9 cellular contexts compared by ENCODE assay signal in genomic region chr11:36454991-36455611, GRCh38. TPM values are rescaled to one million over a fixed set of nuclear protein-coding genes. Genes with fewer than 3 reads are reported as not detected.
DNase-seq lines count a peak whose midpoint lies in the region; ATAC-seq and TF ChIP-seq lines count a peak whose summit lies in the region.
"Had no signal": no experiment of that assay in that cellular context is flagged by ENCODE, and none has a peak within 500 bp of the region (broad histone marks: within the 10 kb centered on the region; RNA-seq: fewer than 3 reads in every experiment).

No MANE protein-coding gene starts in this region.

- peaks cover 0 to 3% (median 0%) of the 10 kb centered on the region in 3 experiments; a peak in 1 of 7 replicates for H3K36me3 Mint-ChIP-seq in H9 (ENCODE audit: insufficient read depth in 1 of 3, low read depth in 3 of 3)

- H3K4me2 ChIP-seq in H9 (ENCODE audit: insufficient read depth, insufficient read length, low read length), result no peak overlapping the region
- peak overlapping the region; percentile 10; the same call in 1 of the 2 replicates for H3K4me2 ChIP-seq in SK-N-SH

- POLR2A ChIA-PET in SK-N-SH (lab: Yijun Ruan, JAX), result no interaction called here

- no peak overlapping the region for H2BK15ac ChIP-seq in H9 (ENCODE audit: low read depth, low read length)

- no peak overlapping the region for H3K56ac ChIP-seq in H9 (ENCODE audit: insufficient read length, low read depth, low read length)

- no peaks in the 10 kb centered on the region for H3K79me1 ChIP-seq in H9 (ENCODE audit: insufficient read depth, low read depth, low read length, poor library complexity, severe bottlenecking)

- no peaks in the 10 kb centered on the region; the same call in 1 of the 2 replicates for H3K27me3 Mint-ChIP-seq in H9 (ENCODE audit: low read depth)

- H3K79me2 ChIP-seq in H9 (ENCODE audit: insufficient read depth, low read length) (no peaks in the 10 kb centered on the region), SK-N-SH (ENCODE audit: insufficient read depth) (no peaks in the 10 kb centered on the region)

- peaks cover 31 to 33% of the 10 kb centered on the region in 2 experiments for H3K4me1 Mint-ChIP-seq in H9

- no peak overlapping the region for H4K5ac ChIP-seq in H9 (ENCODE audit: insufficient read length, low read depth, low read length)

- H3K9me2 ChIP-seq in SK-N-SH, result no peaks in the 10 kb centered on the region

- H3T11ph ChIP-seq in H9 (ENCODE audit: low read length), result no peak overlapping the region

- H3K4me1 ChIP-seq in H9 (ENCODE audit: insufficient read depth, low read length), result no peaks in the 10 kb centered on the region; the same call in 1 of the 2 replicates
- H3K4me1 ChIP-seq in SK-N-SH (ENCODE audit: control insufficient read depth in 1 of 2, insufficient read depth in 2 of 2, low read depth in 1 of 2, low read length in 1 of 2), result peaks cover 7 to 39% of the 10 kb centered on the region in 2 experiments
- H3K4me1 ChIP-seq in left ventricle myocardium inferior, result peaks cover 57% of the 10 kb centered on the region
- peaks cover 24 to 52% (median 34%) of the 10 kb centered on the region in 3 donors for H3K4me1 ChIP-seq in skeletal muscle tissue (ENCODE audit: control insufficient read depth in 3 of 3, insufficient read depth in 3 of 3, low read length in 3 of 3)

- H3K4me3 ChIP-seq in SK-N-SH (ENCODE audit: low read depth in 2 of 2, low read length in 1 of 2) (no peak overlapping the region), left ventricle myocardium inferior (no peak overlapping the region), skeletal muscle tissue (ENCODE audit: low read length in 3 of 3) (no peak overlapping the region)

- no peaks in the 10 kb centered on the region for H3K9me3 ChIP-seq in H9 (ENCODE audit: control insufficient read depth, low read depth, low read length)
- no peaks in the 10 kb centered on the region for H3K9me3 ChIP-seq in SK-N-SH
- no peaks in the 10 kb centered on the region for H3K9me3 ChIP-seq in left ventricle myocardium inferior (replicated peaks)
- H3K9me3 ChIP-seq in skeletal muscle tissue (ENCODE audit: control insufficient read depth in 3 of 3, low read length in 3 of 3), result no peaks in the 10 kb centered on the region

- no peaks in the 10 kb centered on the region for H3K23me2 ChIP-seq in H9 (ENCODE audit: insufficient read length, low read depth, low read length, poor library complexity, severe bottlenecking)

- CTCF ChIA-PET in SK-N-SH (lab: Yijun Ruan, JAX), result interaction anchor here (0.9 to 1.3 kb wide), 3 partner anchors 38 to 1869 kb away, joined by 3 to 4 read pairs (median 3); no protein-coding TSS in a partner anchor

- H3K14ac ChIP-seq in H9 (ENCODE audit: insufficient read depth, low read length), result peak overlapping the region; percentile 62; the same call in 1 of the 2 replicates

- peaks cover 4% of the 10 kb centered on the region for H3F3A ChIP-seq in SK-N-SH (replicated peaks; ENCODE audit: insufficient read depth)

- no peak overlapping the region for H2BK12ac ChIP-seq in H9 (ENCODE audit: insufficient read length, low read depth, low read length)

- no peak for TF ChIP-seq EP300 in SK-N-SH (IDR thresholded peaks at IDR 0.05; ENCODE audit: borderline replicate concordance in 1 of 2, low read depth in 1 of 2, low read length in 1 of 2)

- H3K4ac ChIP-seq in H9 (ENCODE audit: low read depth, low read length), result no peak overlapping the region

- H3K18ac ChIP-seq in H9 (ENCODE audit: insufficient read length, low read depth, low read length), result peak overlapping the region; percentile 59

- H3K27ac ChIP-seq in H9 (ENCODE audit: insufficient read length, low read depth, low read length) (no peak overlapping the region), SK-N-SH (ENCODE audit: low read depth in 2 of 2, low read length in 1 of 2) (peak overlapping the region in 1 of 2 experiments; percentile 86; a peak in 2 of 4 replicates), left ventricle myocardium inferior (replicated peaks) (peak overlapping the region; percentile 82), skeletal muscle tissue (ENCODE audit: low read depth, low read length) (peak overlapping the region; percentile 81)

- H2BK20ac ChIP-seq in H9 (ENCODE audit: low read depth, low read length, poor library complexity, severe bottlenecking), result no peak overlapping the region

- H4K91ac ChIP-seq in H9 (ENCODE audit: insufficient read length, low read depth, low read length), result no peak overlapping the region

- no peak for ATAC-seq in HG03378 (IDR thresholded peaks at IDR 0.05; ENCODE audit: unreplicated experiment)
- no peak for ATAC-seq in GM21619 (IDR thresholded peaks at IDR 0.05; ENCODE audit: unreplicated experiment)

- no peaks in the 10 kb centered on the region for H3K36me3 ChIP-seq in SK-N-SH (replicated peaks in 1 of 2; ENCODE audit: control insufficient read depth in 1 of 2, insufficient read depth in 2 of 2, low read length in 1 of 2)
- H3K36me3 ChIP-seq in left ventricle myocardium inferior, result no peaks in the 10 kb centered on the region
- peaks cover 0 to 2% (median 0%) of the 10 kb centered on the region in 3 donors for H3K36me3 ChIP-seq in skeletal muscle tissue (ENCODE audit: control insufficient read depth in 3 of 3, insufficient read depth in 3 of 3, low read length in 3 of 3)

- TF ChIP-seq RAD21 in SK-N-SH (IDR thresholded peaks at IDR 0.05; ENCODE audit: low read length), result no peak

- no peaks in the 10 kb centered on the region for H4K20me1 ChIP-seq in H9 (ENCODE audit: control insufficient read depth, insufficient read depth, insufficient read length)
- H4K20me1 ChIP-seq in SK-N-SH (ENCODE audit: insufficient read depth), result no peaks in the 10 kb centered on the region

- H2BK120ac ChIP-seq in H9 (ENCODE audit: low read depth, low read length, poor library complexity, severe bottlenecking), result no peak overlapping the region

- no peak overlapping the region for H2AK5ac ChIP-seq in H9 (ENCODE audit: insufficient read length, low read length)

- H2AFZ ChIP-seq in H9 (ENCODE audit: low read length) (no peak overlapping the region), SK-N-SH (ENCODE audit: low read depth) (peak overlapping the region; percentile 81)

- peak overlapping the region in 1 of 2 experiments; percentile 33; a peak in 1 of 5 replicates for H3K4me3 Mint-ChIP-seq in H9

- H3K9ac ChIP-seq in H9 (ENCODE audit: extremely low read depth, insufficient read length, low read length), result no peak overlapping the region
- H3K9ac ChIP-seq in SK-N-SH, result peak overlapping the region; percentile 58; the same call in 1 of the 2 replicates
- H3K9ac ChIP-seq in skeletal muscle tissue (ENCODE audit: low read depth in 1 of 3, low read length in 3 of 3), result peak overlapping the region in 2 of 3 donors; percentile 45 to 51

- H4K8ac ChIP-seq in H9 (replicated peaks; ENCODE audit: insufficient read length, low read depth, low read length), result no peak overlapping the region

- no peaks in the 10 kb centered on the region for H3K27me3 ChIP-seq in H9 (ENCODE audit: insufficient read depth, low read length)
- no peaks in the 10 kb centered on the region for H3K27me3 ChIP-seq in SK-N-SH (ENCODE audit: insufficient read depth)
- H3K27me3 ChIP-seq in left ventricle myocardium inferior (ENCODE audit: low read depth), result no peaks in the 10 kb centered on the region
- H3K27me3 ChIP-seq in skeletal muscle tissue (ENCODE audit: control insufficient read depth in 3 of 3, insufficient read depth in 3 of 3, low read length in 3 of 3), result no peaks in the 10 kb centered on the region

- DNase-seq in H9 (no peak), SK-N-SH (no peak), left ventricle myocardium inferior (no peak), NCI-H226 (no peak), KG1 (lab: John Stamatoyannopoulos, UW) (no peak)
- DNase-seq: NCI-H524 treated with DMSO at 0.1 percent for 48 hours had no signal

- H2BK5ac ChIP-seq in H9 (ENCODE audit: insufficient read length, low read length), result no peak overlapping the region

- intact Hi-C loops in left ventricle myocardium inferior (cut with micrococcal nuclease), result no loop called here

- H3K9me3 Mint-ChIP-seq in H9, result no peaks in the 10 kb centered on the region

- WGBS in H9 (ENCODE audit: extremely low coverage, insufficient read length, low lambda C conversion rate), result no CpG with 5 or more reads among the region's 16 CpGs
- WGBS in SK-N-SH (ENCODE audit: low lambda C conversion rate), result 90% methylated on average over 15 of the region's 16 CpGs

- TF ChIP-seq CTCF in H9 (conservative IDR thresholded peaks at IDR 0.05) (no peak), SK-N-SH (IDR thresholded peaks at IDR 0.05) (no peak), left ventricle myocardium inferior (IDR thresholded peaks at IDR 0.05; ENCODE audit: borderline replicate concordance) (no peak)

- no peak overlapping the region for H3K23ac ChIP-seq in H9 (ENCODE audit: insufficient read length, low read depth, low read length)

- H3K27ac Mint-ChIP-seq in H9, result peak overlapping the region in 2 of 3 experiments; percentile 83 to 97; a peak in 4 of 7 replicates

TF ChIP-seq in SK-N-SH, 30 proteins besides CTCF, POLR2A, EP300 and RAD21:
- TF ChIP-seq SIN3A (IDR thresholded peaks at IDR 0.05; ENCODE audit: borderline replicate concordance, low read depth, low read length) (no peak), JUND (IDR thresholded peaks at IDR 0.05) (no peak), POLR2AphosphoS5 (IDR thresholded peaks at IDR 0.05; ENCODE audit: low read depth, low read length) (no peak), RFX5 (IDR thresholded peaks at IDR 0.05; ENCODE audit: low read length) (no peak), SMC3 (IDR thresholded peaks at IDR 0.05; ENCODE audit: low read depth, low read length) (no peak), NRF1 (IDR thresholded peaks at IDR 0.05; ENCODE audit: low read depth, low read length) (no peak), RCOR1 (IDR thresholded peaks at IDR 0.05; ENCODE audit: low read length) (no peak)
- TF ChIP-seq, protein P1, sequence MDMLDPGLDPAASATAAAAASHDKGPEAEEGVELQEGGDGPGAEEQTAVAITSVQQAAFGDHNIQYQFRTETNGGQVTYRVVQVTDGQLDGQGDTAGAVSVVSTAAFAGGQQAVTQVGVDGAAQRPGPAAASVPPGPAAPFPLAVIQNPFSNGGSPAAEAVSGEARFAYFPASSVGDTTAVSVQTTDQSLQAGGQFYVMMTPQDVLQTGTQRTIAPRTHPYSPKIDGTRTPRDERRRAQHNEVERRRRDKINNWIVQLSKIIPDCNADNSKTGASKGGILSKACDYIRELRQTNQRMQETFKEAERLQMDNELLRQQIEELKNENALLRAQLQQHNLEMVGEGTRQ (IDR thresholded peaks at IDR 0.05; ENCODE audit: borderline replicate concordance, low read depth, low read length), result no peak
TF ChIP-seq in SK-N-SH: peak in this region for 0.

RNA-seq across cellular contexts. Expression of gene TRAF6, which starts 55.0 kb away (rescaled TPM):
- total RNA-seq in H9 (2021) (9.8 and 9.9 TPM in 2 replicates), left ventricle myocardium inferior (12.9 TPM), skeletal muscle tissue (12.5 TPM)
- 4.3 and 5.1 TPM in 2 replicates for polyA plus RNA-seq in SK-N-SH (2012; rRNA removed)
- polyA plus RNA-seq in SK-N-SH (2012; cell fraction: cytosol; rRNA removed), result 4.3 and 4.6 TPM in 2 replicates
- 4.5 and 7.4 TPM in 2 replicates for polyA plus RNA-seq in SK-N-SH (2012; cell fraction: nucleus; rRNA removed)
